ENCODE assay signal across 30 cellular contexts in genomic region chr3:190044974-190045373, GRCh38.
DNase-seq lines count a peak whose midpoint lies in the region; ATAC-seq, FAIRE-seq and TF ChIP-seq lines count a peak whose summit lies in the region.
"Had no signal": no experiment of that assay in that cellular context is flagged by ENCODE, and none has a peak within 500 bp of the region (broad histone marks: within the 10 kb centered on the region; RNA-seq: fewer than 3 reads in every experiment).

No MANE protein-coding gene starts in this region.

- H3K9me3 ChIP-seq in PC-3 (ENCODE audit: low read length) (no peaks in the 10 kb centered on the region), hepatocyte (ENCODE audit: low read depth) (no peaks in the 10 kb centered on the region)
- H3K9me3 ChIP-seq: pancreas, suprapubic skin had no signal

- H3K79me2 ChIP-seq in PC-3 (ENCODE audit: low read length), result no peaks in the 10 kb centered on the region
- H3K79me2 ChIP-seq in hepatocyte, result peaks cover 8% of the 10 kb centered on the region

- no peak for DNase-seq in GM12892 (ENCODE audit: insufficient read length)
- DNase-seq in PC-3, result no peak
- no peak for DNase-seq in hepatocyte (ENCODE audit: low spot score)
- DNase-seq in nephron progenitor cell, result no peak
- DNase-seq in D341Med (ENCODE audit: low spot score), result no peak
- no peak for DNase-seq in NK-92 treated with Interleukin-12 subunit alpha and Interleukin-12 subunit beta, amount 100 ng/mL, for 24 hours (lab: John Stamatoyannopoulos, UW)
- DNase-seq: activated CD4-positive, alpha-beta T cell treated with anti-CD3 and anti-CD28 coated beads for 4 hours; activated CD8-positive, alpha-beta T cell treated with anti-CD3 and anti-CD28 coated beads, Interleukin-2, amount 10 ng/mL, durations not matched to agents 7 days and 5 days; activated naive CD4-positive, alpha-beta T cell treated with anti-CD3 and anti-CD28 coated beads, Interleukin-2, amount 50 U/mL, for 16 hours; amniotic stem cell; brain microvascular endothelial cell; CD4-positive, alpha-beta memory T cell; EL; Karpas-422; kidney; NCI-H1436 treated with DMSO at 0.1 percent for 48 hours; NCI-H226; NCI-H69; pancreas; SHP77 treated with DMSO at 0.1 percent for 48 hours; stimulated activated CD4-positive, alpha-beta T cell treated with anti-CD3 and anti-CD28 coated beads, Interleukin-1b, Interleukin-23, amount 100 ng/mL, for 48 hours; stimulated activated naive CD4-positive, alpha-beta T cell treated with Interleukin-2 at 50 U/mL for 16 hours had no signal

- H3F3A ChIP-seq in PC-3 (ENCODE audit: low read length, unreplicated experiment), result no peaks in the 10 kb centered on the region

- H3K36me3 ChIP-seq in PC-3 (ENCODE audit: low read depth, low read length) (no peaks in the 10 kb centered on the region), hepatocyte (replicated peaks; ENCODE audit: insufficient read depth, low read depth) (no peaks in the 10 kb centered on the region)
- H3K36me3 ChIP-seq: brain microvascular endothelial cell, pancreas, suprapubic skin had no signal

- TF ChIP-seq POLR2A in GM12892 (IDR thresholded peaks at IDR 0.05; ENCODE audit: low read depth, low read length), result no peak

- TF ChIP-seq CTCF in PC-3 (conservative IDR thresholded peaks at IDR 0.05; ENCODE audit: low read depth, low read length), result no peak
- TF ChIP-seq CTCF in hepatocyte (IDR thresholded peaks at IDR 0.05; ENCODE audit: poor library complexity), result no peak
- TF ChIP-seq CTCF in nephron progenitor cell (IDR thresholded peaks at IDR 0.05), result no peak

- H3K4me2 ChIP-seq in PC-3 (ENCODE audit: low read length) (no peak overlapping the region), hepatocyte (no peak overlapping the region)
- H3K4me2 ChIP-seq: smooth muscle cell had no signal

- H3K4me3 Mint-ChIP-seq in nephron progenitor cell, result no peak overlapping the region
- H3K4me3 Mint-ChIP-seq: activated CD8-positive, alpha-beta T cell treated with anti-CD3 and anti-CD28 coated beads, Interleukin-2, amount 10 ng/mL, durations not matched to agents 7 days and 5 days; CD4-positive, alpha-beta memory T cell; T-helper 2 cell treated with Interferon-gamma antibody and Interleukin-4, amounts not matched to agents 5 μg/mL and 100 μg/mL, for 36 hours had no signal

- no peaks in the 10 kb centered on the region for H3K9me2 ChIP-seq in PC-3 (replicated peaks; ENCODE audit: low read length)
- H3K9me2 ChIP-seq in hepatocyte (replicated peaks; ENCODE audit: insufficient read depth), result no peaks in the 10 kb centered on the region

- H3K27me3 ChIP-seq in PC-3 (ENCODE audit: low read length) (no peaks in the 10 kb centered on the region), hepatocyte (no peaks in the 10 kb centered on the region)
- H3K27me3 ChIP-seq: brain microvascular endothelial cell, pancreas, suprapubic skin had no signal

- H3K36me3 Mint-ChIP-seq in nephron progenitor cell (ENCODE audit: low read depth), result peaks cover 14% of the 10 kb centered on the region
- H3K36me3 Mint-ChIP-seq: CD4-positive, alpha-beta memory T cell had no signal

- no TSS peak for BruUV-seq in PC-3 (replicated peaks; lab: Mats Ljungman, UMichigan)

- H4K20me1 ChIP-seq in PC-3 (ENCODE audit: low read length), result no peaks in the 10 kb centered on the region
- no peaks in the 10 kb centered on the region for H4K20me1 ChIP-seq in hepatocyte (ENCODE audit: insufficient read depth, poor library complexity, severe bottlenecking)

- CTCF ChIA-PET in PC-3 (lab: Charles Lee), result no interaction called here

- no peak overlapping the region for H3K9ac ChIP-seq in PC-3 (ENCODE audit: low read length)

- H3K4me3 ChIP-seq in PC-3 (ENCODE audit: low read length) (no peak overlapping the region), hepatocyte (no peak overlapping the region)
- H3K4me3 ChIP-seq: pancreas, smooth muscle cell, suprapubic skin had no signal

- no peaks in the 10 kb centered on the region for H3K27me3 Mint-ChIP-seq in nephron progenitor cell (ENCODE audit: low read depth, poor library complexity)

- ATAC-seq in PC-3 (peak; percentile 59), esophagus mucosa (no peak), GM18517 (IDR thresholded peaks at IDR 0.05; ENCODE audit: unreplicated experiment) (no peak)
- ATAC-seq: activated CD8-positive, alpha-beta T cell treated with anti-CD3 and anti-CD28 coated beads, Interleukin-2, amount 10 ng/mL, durations not matched to agents 7 days and 5 days; HepG2; pancreas had no signal

- H3K27ac ChIP-seq in PC-3 (ENCODE audit: low read length) (no peak overlapping the region), hepatocyte (peak overlapping the region; percentile 14)
- H3K27ac ChIP-seq: brain microvascular endothelial cell, pancreas, suprapubic skin had no signal

- WGBS in hepatocyte (ENCODE audit: low lambda C conversion rate, missing lambda C conversion rate), result 61% methylated on average over 2 of the region's 2 CpGs

- no peak overlapping the region for H2AFZ ChIP-seq in PC-3 (ENCODE audit: low read length)
- no peak overlapping the region for H2AFZ ChIP-seq in hepatocyte

- peaks cover 5% of the 10 kb centered on the region for H3K9me3 Mint-ChIP-seq in nephron progenitor cell
- H3K9me3 Mint-ChIP-seq: activated T-helper 2 cell treated with anti-CD3 and anti-CD28 coated beads, Interferon-gamma antibody, Interleukin-2, Interleukin-4, amounts not matched to agents 10 μg/mL and 5 μg/mL and 100 μg/mL, durations not matched to agents 14 hours and 24 hours and 36 hours; T-helper 2 cell treated with Interferon-gamma antibody and Interleukin-4, amounts not matched to agents 5 μg/mL and 100 μg/mL, for 36 hours had no signal

- FAIRE-seq in GM12892 (lab: Jason Lieb, UNC), result peak; percentile 53
- FAIRE-seq: HepG2, kidney, pancreas, RCC 7860 had no signal

- intact Hi-C loops in PC-3 (cut with micrococcal nuclease), result no loop called here

- H3K4me1 ChIP-seq in PC-3 (ENCODE audit: insufficient read depth, low read length) (peaks cover 11% of the 10 kb centered on the region), hepatocyte (ENCODE audit: insufficient read depth) (peaks cover 49% of the 10 kb centered on the region)
- H3K4me1 ChIP-seq: pancreas had no signal

- peaks cover 61% of the 10 kb centered on the region for H3K4me1 Mint-ChIP-seq in nephron progenitor cell
- H3K4me1 Mint-ChIP-seq: CD4-positive, alpha-beta memory T cell had no signal

- POLR2A ChIA-PET in PC-3 (lab: Charles Lee; ENCODE audit: unreplicated experiment), result interaction anchor here (0.6 kb wide), 1 partner anchor 47 kb away, joined by 11 read pairs; no protein-coding TSS in a partner anchor

- peak overlapping the region; percentile 77 for H3K27ac Mint-ChIP-seq in nephron progenitor cell
- H3K27ac Mint-ChIP-seq: activated CD8-positive, alpha-beta T cell treated with anti-CD3 and anti-CD28 coated beads, Interleukin-2, amount 10 ng/mL, durations not matched to agents 7 days and 5 days; activated T-helper 2 cell treated with anti-CD3 and anti-CD28 coated beads, Interferon-gamma antibody, Interleukin-2, Interleukin-4, amounts not matched to agents 10 μg/mL and 5 μg/mL and 100 μg/mL, durations not matched to agents 14 hours and 24 hours and 36 hours; CD4-positive, alpha-beta memory T cell; T-helper 2 cell treated with Interferon-gamma antibody and Interleukin-4, amounts not matched to agents 5 μg/mL and 100 μg/mL, for 36 hours had no signal
